8 cellular contexts compared by ENCODE assay signal in the genomic region with DNA sequence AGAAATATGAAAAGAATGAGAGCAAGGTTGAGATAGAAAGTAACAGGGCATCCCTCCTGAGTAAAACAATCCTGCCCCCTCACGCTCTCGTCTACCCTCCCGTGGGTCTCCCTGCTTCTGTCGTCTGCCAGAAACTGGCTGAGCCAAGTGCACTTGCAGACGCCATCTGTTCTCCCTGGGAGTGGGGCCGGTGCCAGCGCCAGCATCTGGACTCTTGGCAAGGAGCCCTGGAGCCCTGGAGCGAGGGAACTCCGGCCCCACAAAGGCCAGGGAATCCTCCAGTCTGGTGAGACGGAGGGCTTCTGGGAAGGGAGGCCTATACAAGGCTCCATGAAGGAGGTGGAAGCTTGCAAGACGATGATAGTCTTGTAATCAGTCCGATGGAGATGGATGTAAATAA. TPM values are rescaled to one million over a fixed set of nuclear protein-coding genes. Genes with fewer than 3 reads are reported as not detected.
DNase-seq lines count a peak whose midpoint lies in the region; ATAC-seq, FAIRE-seq and TF ChIP-seq lines count a peak whose summit lies in the region.

No MANE protein-coding gene starts in this region.

- no peaks in the 10 kb centered on the region for H3K9me3 Mint-ChIP-seq in progenitor cell of endocrine pancreas (ENCODE audit: low read depth)

- no peak overlapping the region for H3K4me3 Mint-ChIP-seq in progenitor cell of endocrine pancreas (ENCODE audit: low read depth)

- no peaks in the 10 kb centered on the region for H3K27me3 Mint-ChIP-seq in progenitor cell of endocrine pancreas

- H3K36me3 Mint-ChIP-seq in progenitor cell of endocrine pancreas (ENCODE audit: insufficient read depth), result no peaks in the 10 kb centered on the region

- no peak overlapping the region for H3K4me3 ChIP-seq in astrocyte of the spinal cord (ENCODE audit: low read depth, low read length)

- TF ChIP-seq CTCF in astrocyte of the spinal cord (IDR thresholded peaks at IDR 0.05; ENCODE audit: low read depth, low read length) (no peak), progenitor cell of endocrine pancreas (IDR thresholded peaks at IDR 0.05; ENCODE audit: unreplicated experiment) (no peak)

- peaks cover 8% of the 10 kb centered on the region for H3K4me1 Mint-ChIP-seq in progenitor cell of endocrine pancreas (ENCODE audit: low read depth)

- in situ Hi-C loops in astrocyte of the spinal cord (cut with HindIII; ENCODE audit: low sequenced_read_pairs), result no loop called here

- no peak overlapping the region for H3K27ac Mint-ChIP-seq in progenitor cell of endocrine pancreas

- no peak for ATAC-seq in GM18861 (IDR thresholded peaks at IDR 0.05; ENCODE audit: unreplicated experiment)

- DNase-seq in NCI-H748 (lab: John Stamatoyannopoulos, UW; ENCODE audit: unreplicated experiment), result peak; percentile 78
- no peak for DNase-seq in NCI-H748 treated with DMSO at 0.1 percent for 48 hours (lab: John Stamatoyannopoulos, UW)
- peak; percentile 96 for DNase-seq in astrocyte of the spinal cord (ENCODE audit: low read depth, low spot score)
- DNase-seq in inferior parietal cortex (ENCODE audit: extremely low spot score), result peak; percentile 78
- peak; percentile 53 for DNase-seq in urothelium cell line (ENCODE audit: low spot score)
- no peak for DNase-seq in HuH-7.5 (ENCODE audit: low spot score)
- DNase-seq in progenitor cell of endocrine pancreas (ENCODE audit: low spot score, unreplicated experiment), result no peak

- no peak for FAIRE-seq in urothelium cell line (lab: Jason Lieb, UNC)

RNA-seq across cellular contexts. Expression of a gene that starts 2.3 kb away (rescaled TPM):
- 12.8 and 14.3 TPM in 2 replicates for total RNA-seq in progenitor cell of endocrine pancreas

RNA-seq across cellular contexts. Expression of a gene that starts 10.0 kb away (rescaled TPM):
- total RNA-seq in progenitor cell of endocrine pancreas, result 8.6 and 10.7 TPM in 2 replicates

RNA-seq across cellular contexts. Expression of a gene that starts 20.3 kb away (rescaled TPM):
- total RNA-seq in progenitor cell of endocrine pancreas, result 4.3 and 5.5 TPM in 2 replicates

RNA-seq across cellular contexts. Expression of a gene that starts 23.2 kb away (rescaled TPM):
- 15.4 and 17.0 TPM in 2 replicates for total RNA-seq in progenitor cell of endocrine pancreas

RNA-seq across cellular contexts. Expression of a gene that starts 23.6 kb away (rescaled TPM):
- 15.2 and 16.3 TPM in 2 replicates for total RNA-seq in progenitor cell of endocrine pancreas

Comparison
In these comparisons a context has a peak if more than half of its experiments do, and no peak if none do; other contexts are left out.
1. DNase-seq: peak in NCI-H748 (single experiment), astrocyte of the spinal cord (single experiment), inferior parietal cortex (single experiment) and urothelium cell line (single experiment); none in NCI-H748 treated with DMSO at 0.1 percent for 48 hours (single experiment), HuH-7.5 (single experiment) and progenitor cell of endocrine pancreas (single experiment).